In the genomic region with DNA sequence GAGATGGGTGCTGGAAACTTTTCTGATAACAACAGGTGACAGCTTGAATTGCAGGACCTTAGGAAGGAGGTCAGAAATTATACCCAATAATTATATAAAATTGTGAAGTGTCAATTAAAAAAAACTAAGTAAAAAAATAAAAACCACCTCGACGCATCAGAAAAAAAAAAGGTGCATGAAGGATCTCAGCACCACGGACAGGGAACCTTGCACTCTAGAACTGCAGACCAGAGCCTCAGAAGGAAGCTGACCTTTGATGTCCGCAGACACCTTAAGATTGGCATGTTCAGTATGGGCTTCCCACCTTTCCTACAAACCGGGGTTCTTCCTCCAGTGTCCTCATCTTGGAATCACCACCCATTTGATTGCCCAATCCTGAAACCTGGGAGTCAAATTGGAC, we compare ENCODE assay signal across 23 cellular contexts.
A peak's percentile ranks its signal among the peaks of the same experiment; 100 is the strongest.
DNase-seq lines count a peak whose midpoint lies in the region; ATAC-seq, FAIRE-seq and TF ChIP-seq lines count a peak whose summit lies in the region.
"Had no signal": no experiment of that assay in that cellular context is flagged by ENCODE, and none has a peak within 500 bp of the region (broad histone marks: within the 10 kb centered on the region; RNA-seq: fewer than 3 reads in every experiment).

No MANE protein-coding gene starts in this region.

- intact Hi-C loops in IMR-90 (cut with micrococcal nuclease): no loop called here
- intact Hi-C loops in GM12878 (cut with micrococcal nuclease; ENCODE audit: unreplicated experiment): no loop called here
- intact Hi-C loops in uterus (cut with DNase I; ENCODE audit: low total_unique reads): no loop called here

- H3K14ac ChIP-seq in IMR-90 (replicated peaks; ENCODE audit: low read depth, low read length): no peak overlapping the region

- H3K9me3 ChIP-seq in IMR-90 (ENCODE audit: control insufficient read depth, insufficient read depth, low read length) (no peaks in the 10 kb centered on the region), GM12878 (replicated peaks; ENCODE audit: control insufficient read depth, insufficient read depth, low read length) (no peaks in the 10 kb centered on the region), hepatocyte (ENCODE audit: low read depth) (no peaks in the 10 kb centered on the region), uterus (no peaks in the 10 kb centered on the region)
- H3K9me3 ChIP-seq: tibial nerve had no signal

- no peak overlapping the region for H4K8ac ChIP-seq in IMR-90 (ENCODE audit: low read depth in 2 of 2, low read length in 2 of 2)

- no peak overlapping the region for H2AK9ac ChIP-seq in IMR-90 (replicated peaks; ENCODE audit: low read depth, low read length, poor library complexity)

- H3K9me2 ChIP-seq in hepatocyte (replicated peaks; ENCODE audit: insufficient read depth): no peaks in the 10 kb centered on the region

- no peak overlapping the region for H4K5ac ChIP-seq in IMR-90 (ENCODE audit: low read depth, low read length)

- no peak overlapping the region for H2AK5ac ChIP-seq in IMR-90 (ENCODE audit: low read depth, low read length)

- no peaks in the 10 kb centered on the region for H3K9me1 ChIP-seq in IMR-90 (ENCODE audit: insufficient read depth, low read length)

- no peaks in the 10 kb centered on the region for H3K36me3 ChIP-seq in IMR-90 (ENCODE audit: control insufficient read depth, insufficient read depth, low read length)
- no peaks in the 10 kb centered on the region for H3K36me3 ChIP-seq in GM12878 (ENCODE audit: control insufficient read depth in 2 of 2, insufficient read depth in 2 of 2, low read length in 1 of 2)
- H3K36me3 ChIP-seq in hepatocyte (replicated peaks; ENCODE audit: insufficient read depth, low read depth): no peaks in the 10 kb centered on the region
- H3K36me3 ChIP-seq in uterus: no peaks in the 10 kb centered on the region
- H3K36me3 ChIP-seq: gastroesophageal sphincter, tibial nerve had no signal

- H3K27me3 ChIP-seq in IMR-90 (ENCODE audit: control insufficient read depth, insufficient read depth, low read length) (0 out of 2 replicates have a peak, but pooled peaks cover 3% of the 10 kb centered on the region), GM12878 (replicated peaks in 1 of 2; ENCODE audit: control insufficient read depth in 2 of 2, insufficient read depth in 2 of 2, low read length in 1 of 2) (no peaks in the 10 kb centered on the region; a peak in 1 of 4 replicates), hepatocyte (peaks cover 23% of the 10 kb centered on the region), uterus (no peaks in the 10 kb centered on the region)
- H3K27me3 ChIP-seq: gastroesophageal sphincter, tibial nerve had no signal

- TF ChIP-seq POLR2A in IMR-90 (IDR thresholded peaks at IDR 0.05; ENCODE audit: low read depth, low read length) (no peak), GM12878 (IDR thresholded peaks at IDR 0.05; ENCODE audit: low read depth, low read length) (no peak), uterus (IDR thresholded peaks at IDR 0.05) (no peak)

- SMC1A ChIA-PET in GM12878 (lab: Charles Lee; ENCODE audit: uncharacterized antibody, unreplicated experiment): no interaction called here

- H3K4me3 ChIP-seq in IMR-90 (ENCODE audit: insufficient read depth, low read depth, low read length) (no peak overlapping the region), GM12878 (no peak overlapping the region), hepatocyte (no peak overlapping the region), uterus (no peak overlapping the region)
- H3K4me3 ChIP-seq: gastroesophageal sphincter, skin epidermis, tibial nerve had no signal

- in situ Hi-C loops in IMR-90 (cut with MboI; ENCODE audit: low sequenced_read_pairs) (no loop called here), GM12878 (cut with MboI) (no loop called here)

- no peaks in the 10 kb centered on the region for H3K79me1 ChIP-seq in IMR-90 (ENCODE audit: low read depth in 1 of 2, low read length in 2 of 2)

- H2AFZ ChIP-seq in IMR-90 (replicated peaks; ENCODE audit: low read length, poor library complexity) (no peak overlapping the region), GM12878 (ENCODE audit: control insufficient read depth, low read depth, low read length) (no peak overlapping the region), hepatocyte (no peak overlapping the region)

- TF ChIP-seq CTCF in IMR-90 (conservative IDR thresholded peaks at IDR 0.05; ENCODE audit: low read depth, low read length) (no peak), GM12878 (IDR thresholded peaks at IDR 0.05 in 2 of 3, conservative IDR thresholded peaks at IDR 0.05 in 1 of 3; ENCODE audit: control insufficient read depth in 2 of 3, extremely low read depth in 1 of 3, insufficient read depth in 1 of 3, low read depth in 3 of 3, low read length in 3 of 3) (no peak), hepatocyte (IDR thresholded peaks at IDR 0.05; ENCODE audit: poor library complexity) (no peak), GM10248 (IDR thresholded peaks at IDR 0.05; ENCODE audit: control extremely low read depth, extremely low read depth, low read depth, missing control alignments) (no peak), uterus (IDR thresholded peaks at IDR 0.05) (no peak)

- dilution Hi-C loops in IMR-90 (cut with HindIII; ENCODE audit: low sequenced_read_pairs, unreplicated experiment): no loop called here

- BruUV-seq in IMR-90 (replicated peaks; lab: Mats Ljungman, UMichigan) (no TSS peak), GM12878 (replicated peaks; lab: Mats Ljungman, UMichigan) (no TSS peak)

- no peak overlapping the region for H2BK15ac ChIP-seq in IMR-90 (ENCODE audit: low read depth, low read length)

- H3K4me2 ChIP-seq in IMR-90 (ENCODE audit: low read depth, low read length) (no peak overlapping the region), GM12878 (ENCODE audit: control insufficient read depth, insufficient read depth) (no peak overlapping the region), hepatocyte (no peak overlapping the region)
- H3K4me2 ChIP-seq: KMS-11 had no signal

- no peak overlapping the region for H2BK20ac ChIP-seq in IMR-90 (ENCODE audit: low read depth, low read length)

- H3K27ac ChIP-seq in IMR-90 (ENCODE audit: insufficient read depth, low read length): no peak overlapping the region
- H3K27ac ChIP-seq in GM12878 (ENCODE audit: control insufficient read depth, insufficient read depth): no peak overlapping the region
- no peak overlapping the region for H3K27ac ChIP-seq in hepatocyte
- no peak overlapping the region for H3K27ac ChIP-seq in uterus
- H3K27ac ChIP-seq: gastroesophageal sphincter, KMS-11, skin epidermis, tibial nerve had no signal

- TF ChIP-seq EP300 in GM12878 (IDR thresholded peaks at IDR 0.05; ENCODE audit: borderline replicate concordance in 1 of 2, control insufficient read depth in 1 of 2, low read depth in 2 of 2, low read length in 2 of 2): no peak

- no peak for TF ChIP-seq RAD21 in IMR-90 (IDR thresholded peaks at IDR 0.05; ENCODE audit: low read length)
- TF ChIP-seq RAD21 in GM12878 (IDR thresholded peaks at IDR 0.05; ENCODE audit: insufficient read depth, low read depth, low read length): no peak

- 0 out of 2 replicates have a peak, but pooled peaks have one; percentile 32 for ATAC-seq in IMR-90 (ENCODE audit: low read depth)
- no peak for ATAC-seq in GM12878
- ATAC-seq in GM19452 (IDR thresholded peaks at IDR 0.05; ENCODE audit: unreplicated experiment): no peak
- ATAC-seq: activated T-helper 17 cell treated with anti-CD3 and anti-CD28 coated beads, Interleukin-2, amount 50 U/mL, for 72 hours; gastroesophageal sphincter had no signal

- FAIRE-seq in GM12878 (lab: Jason Lieb, UNC): no peak
- FAIRE-seq: GM19239, H1, TTC549 had no signal

- RAD21 ChIA-PET in GM12878 (lab: Charles Lee; ENCODE audit: unreplicated experiment): no interaction called here

- DNase-seq in COLO829 (ENCODE audit: low spot score): peak; percentile 33
- DNase-seq in IMR-90: peak; percentile 7
- DNase-seq in GM12878 (ENCODE audit: low read depth, low spot score): no peak
- DNase-seq in hepatocyte (ENCODE audit: low spot score): peak; percentile 16
- no peak for DNase-seq in NCI-H1694 (lab: John Stamatoyannopoulos, UW)
- no peak for DNase-seq in GM10248 (ENCODE audit: extremely low spot score)
- DNase-seq in uterus: no peak
- DNase-seq: activated CD4-positive, alpha-beta T cell treated with anti-CD3 and anti-CD28 coated beads for 4 hours; DMS 273 treated with DMSO at 0.1 percent for 48 hours; GF-D8; midbrain; NCI-H1092 treated with DMSO at 0.1 percent for 48 hours; NCI-H510A treated with DMSO at 0.1 percent for 48 hours; RPMI8226 had no signal

- CTCF ChIA-PET in IMR-90 (lab: Yijun Ruan, JAX): no interaction called here
- CTCF ChIA-PET in GM12878 (lab: Yijun Ruan, JAX): no interaction called here
- CTCF ChIA-PET in GM10248 (lab: Yijun Ruan, JAX): no interaction called here

- no peak overlapping the region for H4K91ac ChIP-seq in IMR-90 (ENCODE audit: insufficient read depth, low read depth, low read length)

- H3K56ac ChIP-seq in IMR-90 (ENCODE audit: extremely low read depth, insufficient read depth, low read length): no peak overlapping the region

- no peaks in the 10 kb centered on the region for H4K20me1 ChIP-seq in IMR-90 (ENCODE audit: insufficient read depth, low read length)
- H4K20me1 ChIP-seq in GM12878 (ENCODE audit: control insufficient read depth, insufficient read depth): no peaks in the 10 kb centered on the region
- H4K20me1 ChIP-seq in hepatocyte (ENCODE audit: insufficient read depth, poor library complexity, severe bottlenecking): no peaks in the 10 kb centered on the region

- H3K18ac ChIP-seq in IMR-90 (ENCODE audit: low read depth, low read length): no peak overlapping the region

- no peak overlapping the region for H2BK120ac ChIP-seq in IMR-90 (ENCODE audit: low read depth, low read length)

- H3K9ac ChIP-seq in IMR-90 (ENCODE audit: low read depth, low read length) (no peak overlapping the region), GM12878 (ENCODE audit: control insufficient read depth, insufficient read depth, low read length) (no peak overlapping the region)
- H3K9ac ChIP-seq: KMS-11 had no signal

- no peak overlapping the region for H3K23ac ChIP-seq in IMR-90 (ENCODE audit: low read depth, low read length)

- WGBS in IMR-90 (ENCODE audit: extremely low coverage in 2 of 2, insufficient read length in 1 of 2), 2 experiments: 24% methylated on average over 3 of the region's 5 CpGs; no CpG with 5 or more reads in 1 of the 2 experiments
- 53% methylated on average over 5 of the region's 5 CpGs for WGBS in GM12878 (ENCODE audit: insufficient coverage, insufficient replicate concordance, low lambda C conversion rate, missing lambda C conversion rate)
- WGBS in hepatocyte (ENCODE audit: low lambda C conversion rate, missing lambda C conversion rate): 64% methylated on average over 5 of the region's 5 CpGs

- H3K4ac ChIP-seq in IMR-90 (ENCODE audit: low read depth, low read length): no peak overlapping the region

- H3K79me2 ChIP-seq in GM12878 (ENCODE audit: control insufficient read depth, insufficient read depth, low read length) (no peaks in the 10 kb centered on the region), hepatocyte (no peaks in the 10 kb centered on the region)

- H3K4me1 ChIP-seq in IMR-90 (ENCODE audit: control insufficient read depth, insufficient read depth, low read length): no peaks in the 10 kb centered on the region
- no peaks in the 10 kb centered on the region for H3K4me1 ChIP-seq in GM12878 (ENCODE audit: control insufficient read depth, insufficient read depth, low read length)
- no peaks in the 10 kb centered on the region for H3K4me1 ChIP-seq in hepatocyte (ENCODE audit: insufficient read depth)
- H3K4me1 ChIP-seq in uterus: no peaks in the 10 kb centered on the region
- H3K4me1 ChIP-seq: gastroesophageal sphincter, tibial nerve had no signal

- POLR2A ChIA-PET in IMR-90 (lab: Charles Lee; ENCODE audit: unreplicated experiment): interaction anchor here (0.7 kb wide), 1 partner anchor 79 kb away, joined by 4 read pairs; no protein-coding TSS in a partner anchor
- POLR2A ChIA-PET in GM12878 (lab: Charles Lee): no interaction called here
- POLR2A ChIA-PET in GM10248 (lab: Yijun Ruan, JAX): no interaction called here

- no peak overlapping the region for H2BK5ac ChIP-seq in IMR-90 (ENCODE audit: low read depth, low read length, poor library complexity, severe bottlenecking)

Comparison
In these comparisons a context has a peak if more than half of its experiments do, and no peak if none do; other contexts are left out.
1. DNase-seq: peak in COLO829 (single experiment), IMR-90 (single experiment) and hepatocyte (single experiment); none in GM12878 (single experiment), NCI-H1694 (single experiment), GM10248 (single experiment) and uterus (0 of 2).